16 cellular contexts compared by ENCODE assay signal in the genomic region with DNA sequence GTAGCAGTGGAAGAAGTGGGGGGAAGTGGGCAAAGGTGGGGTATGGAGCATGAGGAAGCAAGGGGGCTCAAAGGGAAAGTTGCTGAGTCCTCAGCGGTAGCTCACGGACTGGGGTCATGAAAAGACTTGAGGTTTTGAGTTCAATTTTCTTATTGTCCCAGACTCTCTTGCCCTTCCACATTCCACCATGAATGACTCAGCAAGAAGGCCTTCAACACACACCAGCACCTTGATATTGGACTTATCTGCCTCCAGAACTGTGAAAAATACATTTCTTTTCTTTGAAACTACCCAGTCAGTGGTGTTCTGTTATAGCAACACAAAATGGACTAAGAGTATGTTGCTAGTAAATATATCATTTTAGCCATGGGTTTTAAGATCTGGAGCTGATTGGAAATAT. TPM values are rescaled to one million over a fixed set of nuclear protein-coding genes. Genes with fewer than 3 reads are reported as not detected.
A peak's percentile ranks its signal among the peaks of the same experiment; 100 is the strongest.
DNase-seq lines count a peak whose midpoint lies in the region; ATAC-seq, FAIRE-seq and TF ChIP-seq lines count a peak whose summit lies in the region.
"Had no signal": no experiment of that assay in that cellular context is flagged by ENCODE, and none has a peak within 500 bp of the region (broad histone marks: within the 10 kb centered on the region; RNA-seq: fewer than 3 reads in every experiment).

No MANE protein-coding gene starts in this region.

- POLR2A ChIA-PET in A549 (lab: Yijun Ruan, JAX) = interaction anchor here (0.7 kb wide), 1 partner anchor 174 kb away, joined by 6 read pairs; no protein-coding TSS in a partner anchor

- DNase-seq in A549 (ENCODE audit: low read depth in 1 of 2, low spot score in 1 of 2) = no peak
- peak; percentile 30 for DNase-seq in HCEC 1CT
- peak; percentile 51 for DNase-seq in astrocyte of the hippocampus (ENCODE audit: low read depth, low spot score)
- DNase-seq in glomerular visceral epithelial cell (ENCODE audit: extremely low spot score) = peak; percentile 40
- no peak for DNase-seq in LoVo (ENCODE audit: low spot score)
- DNase-seq in coronary artery (ENCODE audit: low spot score) = no peak
- no peak for DNase-seq in DMS 273 (lab: John Stamatoyannopoulos, UW; ENCODE audit: unreplicated experiment)
- no peak for DNase-seq in thyroid gland
- DNase-seq: AML-193, amygdala, DMS79 treated with DMSO at 0.1 percent for 48 hours, glutamatergic neuron, NCI-H1694, NCI-H526 treated with DMSO at 0.1 percent for 48 hours had no signal

- H3K4me2 ChIP-seq in A549 = peak overlapping the region; percentile 37; the same call in 1 of the 3 replicates
- H3K4me2 ChIP-seq: KMS-11 had no signal

- FAIRE-seq in A549 (lab: Jason Lieb, UNC) = no peak

- CTCF ChIA-PET in A549 (lab: Yijun Ruan, JAX) = no interaction called here

- ATAC-seq in A549 = peak in 1 of 2 experiments; percentile 56; a peak in 3 of 6 replicates

- intact Hi-C loops in thyroid gland (cut with DNase I) = no loop called here

- TF ChIP-seq POLR2A in A549 (IDR thresholded peaks at IDR 0.05; ENCODE audit: low read length) = no peak
- TF ChIP-seq POLR2A in thyroid gland (IDR thresholded peaks at IDR 0.05) = no peak

- 90% methylated on average over 2 of the region's 2 CpGs for WGBS in A549 (ENCODE audit: missing lambda C conversion rate)
- WGBS in thyroid gland, 2 donors = 96 to 100% methylated on average over 2 of the region's 2 CpGs

- TF ChIP-seq CTCF in A549 (IDR thresholded peaks at IDR 0.05) = no peak
- TF ChIP-seq CTCF in coronary artery (IDR thresholded peaks at IDR 0.05) = no peak
- TF ChIP-seq CTCF in thyroid gland (IDR thresholded peaks at IDR 0.05) = no peak

- H3K4me3 ChIP-seq in A549 = no peak overlapping the region
- no peak overlapping the region for H3K4me3 ChIP-seq in coronary artery
- no peak overlapping the region for H3K4me3 ChIP-seq in thyroid gland (replicated peaks in 1 of 3)
- H3K4me3 ChIP-seq: thoracic aorta had no signal

- TF ChIP-seq RAD21 in A549 (conservative IDR thresholded peaks at IDR 0.05 in 1 of 2, IDR thresholded peaks at IDR 0.05 in 1 of 2) = no peak

- no peak for TF ChIP-seq EP300 in A549 (IDR thresholded peaks at IDR 0.05)

- H3K36me3 ChIP-seq in thyroid gland = no peaks in the 10 kb centered on the region
- H3K36me3 ChIP-seq: thoracic aorta had no signal

- H3K27ac ChIP-seq in A549 = peak overlapping the region; percentile 66 to 74; a peak in 5 of 6 replicates
- no peak overlapping the region for H3K27ac ChIP-seq in coronary artery
- no peak overlapping the region for H3K27ac ChIP-seq in thyroid gland
- H3K27ac ChIP-seq: KMS-11, thoracic aorta had no signal

- H3K27me3 ChIP-seq in thyroid gland = no peaks in the 10 kb centered on the region

- H3K4me1 ChIP-seq in A549 (peaks cover 28% of the 10 kb centered on the region), thyroid gland (no peaks in the 10 kb centered on the region)

- H3K9me3 ChIP-seq in A549 (no peaks in the 10 kb centered on the region), thyroid gland (no peaks in the 10 kb centered on the region)
- H3K9me3 ChIP-seq: thoracic aorta had no signal

TF ChIP-seq in A549, 52 proteins besides CTCF, POLR2A, EP300 and RAD21:
- TF ChIP-seq RNF2 (IDR thresholded peaks at IDR 0.05; ENCODE audit: borderline replicate concordance, low read depth) (no peak), NFE2L2 (conservative IDR thresholded peaks at IDR 0.05; ENCODE audit: low read length) (peak; percentile 67), GATA3 (IDR thresholded peaks at IDR 0.05; ENCODE audit: borderline replicate concordance) (no peak), MAFK (IDR thresholded peaks at IDR 0.05; ENCODE audit: partially characterized antibody) (peak; percentile 70)
- TF ChIP-seq, protein P1, sequence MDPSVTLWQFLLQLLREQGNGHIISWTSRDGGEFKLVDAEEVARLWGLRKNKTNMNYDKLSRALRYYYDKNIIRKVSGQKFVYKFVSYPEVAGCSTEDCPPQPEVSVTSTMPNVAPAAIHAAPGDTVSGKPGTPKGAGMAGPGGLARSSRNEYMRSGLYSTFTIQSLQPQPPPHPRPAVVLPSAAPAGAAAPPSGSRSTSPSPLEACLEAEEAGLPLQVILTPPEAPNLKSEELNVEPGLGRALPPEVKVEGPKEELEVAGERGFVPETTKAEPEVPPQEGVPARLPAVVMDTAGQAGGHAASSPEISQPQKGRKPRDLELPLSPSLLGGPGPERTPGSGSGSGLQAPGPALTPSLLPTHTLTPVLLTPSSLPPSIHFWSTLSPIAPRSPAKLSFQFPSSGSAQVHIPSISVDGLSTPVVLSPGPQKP (IDR thresholded peaks at IDR 0.05; ENCODE audit: low read depth, low read length) = no peak

RNA-seq across cellular contexts. Expression of gene RHBDL2, which starts 17.3 kb away (rescaled TPM):
- polyA plus RNA-seq in A549 (2011; rRNA removed) = 2.5 and 2.6 TPM in 2 replicates
- polyA plus RNA-seq in A549 (2012; cell fraction: cytosol; rRNA removed) = 1.0 and 1.2 TPM in 2 replicates
- 0.49 and 0.50 TPM in 2 replicates for polyA plus RNA-seq in A549 (2012; cell fraction: nucleus; rRNA removed)
- 3.4 to 3.7 TPM (median 3.6 TPM) in 3 replicates for polyA plus RNA-seq in A549 (2017; fragmentation: RNase III; extraction: RNeasy Plus Mini Kit Qiagen cat#74134 plus additional on column Dnase treatment)
- polyA minus RNA-seq in A549 (2011; rRNA and poly(A)+ RNA removed) = 0.24 and 1.1 TPM in 2 replicates
- total RNA-seq in thyroid gland = not detected

RNA-seq across cellular contexts. Expression of gene AKIRIN1, which starts 32.1 kb away (rescaled TPM):
- polyA plus RNA-seq in A549 (2011; rRNA removed) (62.0 and 72.0 TPM in 2 replicates), A549 (2017; fragmentation: RNase III; extraction: RNeasy Plus Mini Kit Qiagen cat#74134 plus additional on column Dnase treatment) (37.7 to 39.6 TPM (median 38.6 TPM) in 3 replicates)
- polyA plus RNA-seq in A549 (2012; cell fraction: cytosol; rRNA removed) = 25.4 and 35.3 TPM in 2 replicates
- polyA plus RNA-seq in A549 (2012; cell fraction: nucleus; rRNA removed) = 11.8 and 13.0 TPM in 2 replicates
- 19.3 and 25.1 TPM in 2 replicates for polyA minus RNA-seq in A549 (2011; rRNA and poly(A)+ RNA removed)
- 10 to 100 TPM; 46.8 to 64.6 (median 56.7) TPM for total RNA-seq in thyroid gland

Comparison
In these comparisons a context has a peak if more than half of its experiments do, and no peak if none do; other contexts are left out.
1. DNase-seq: peak in HCEC 1CT (single experiment), astrocyte of the hippocampus (single experiment) and glomerular visceral epithelial cell (single experiment); none in A549 (0 of 2), LoVo (single experiment), coronary artery (single experiment), DMS 273 (single experiment) and thyroid gland (0 of 2).
2. H3K27ac ChIP-seq: peak in A549 (2 of 2); none in coronary artery (0 of 2) and thyroid gland (0 of 3).